Comparison of ENCODE assay signal across 8 cellular contexts in genomic region chr3:47475570-47476329, GRCh38. TPM values are rescaled to one million over a fixed set of nuclear protein-coding genes. Genes with fewer than 3 reads are reported as not detected.
DNase-seq lines count a peak whose midpoint lies in the region; ATAC-seq, FAIRE-seq and TF ChIP-seq lines count a peak whose summit lies in the region.

TSS of gene SCAP (minus strand) at chr3:47475941. CDS start at chr3:47442993, 32,948 bp downstream.

- H3K27me3 ChIP-seq in adipocyte (replicated peaks; ENCODE audit: control insufficient read depth, insufficient read depth, low read length) (no peaks in the 10 kb centered on the region), transverse colon (no peaks in the 10 kb centered on the region)

- H3K36me3 ChIP-seq in adipocyte (ENCODE audit: control insufficient read depth, insufficient read depth, low read length, severe bottlenecking) (no peaks in the 10 kb centered on the region), transverse colon (no peaks in the 10 kb centered on the region)

- in situ Hi-C loops in transverse colon (cut with MboI; ENCODE audit: low pct_ligation_motif_present in 1 of 4, low pct_unique_long_range_greater_than_20kb in 1 of 4, low sequenced_read_pairs in 3 of 4), result loop anchor here in 1 of 4 donors (5.0 kb wide), 1 partner anchor 53 kb away; no protein-coding TSS in a partner anchor

- 0 to 8% methylated on average over 8 to 45 of the region's 88 CpGs for WGBS in transverse colon (ENCODE audit: low coverage in 1 of 2), 2 donors

- DNase-seq in GM12891 (ENCODE audit: insufficient read length, low spot score) (peak; percentile 91), NCI-H1105 (lab: John Stamatoyannopoulos, UW) (peak; percentile 79), T follicular helper cell (ENCODE audit: low read depth) (peak; percentile 92), adipocyte (ENCODE audit: low read depth) (peak; percentile 91), cardiac septum (ENCODE audit: low spot score) (peak; percentile 97), pons (ENCODE audit: low spot score) (peak; percentile 80), transverse colon (peak; percentile 96)

- H3K9me3 ChIP-seq in adipocyte (ENCODE audit: control insufficient read depth, low read length) (no peaks in the 10 kb centered on the region), transverse colon (no peaks in the 10 kb centered on the region)

- FAIRE-seq in GM12891 (lab: Jason Lieb, UNC), result peak; percentile 99

- TF ChIP-seq CTCF in transverse colon (IDR thresholded peaks at IDR 0.05), result peak; percentile 91 to 98 (median 96)

- intact Hi-C loops in cardiac septum (cut with DNase I) (loop anchor here (1.0 kb wide), 1 partner anchor 52 kb away; no protein-coding TSS in a partner anchor), transverse colon (cut with DNase I; ENCODE audit: low total_unique reads) (loop anchor here (1.0 kb wide), 1 partner anchor 54 kb away; no protein-coding TSS in a partner anchor)

- peak within 1 kb of the TSS; percentile 96 for H3K9ac ChIP-seq in adipocyte (ENCODE audit: low read length)

- no peak for TF ChIP-seq EP300 in transverse colon (IDR thresholded peaks at IDR 0.05; ENCODE audit: low read depth)

- H3K4me3 ChIP-seq in adipocyte (ENCODE audit: low read length) (peak within 1 kb of the TSS; percentile 99), transverse colon (peak within 1 kb of the TSS; percentile 82 to 96 (median 87))

- H3K27ac ChIP-seq in transverse colon, result peak within 1 kb of the TSS; percentile 85 to 91 (median 90)

- H3K4me1 ChIP-seq in adipocyte (ENCODE audit: control insufficient read depth, insufficient read depth, low read length), result peaks cover 21% of the 10 kb centered on the region
- peaks cover 10 to 32% (median 21%) of the 10 kb centered on the region in 4 donors for H3K4me1 ChIP-seq in transverse colon

- peak; percentile 87 for ATAC-seq in HG02678 (IDR thresholded peaks at IDR 0.05; ENCODE audit: unreplicated experiment)

- TF ChIP-seq POLR2A in GM12891 (IDR thresholded peaks at IDR 0.05; ENCODE audit: low read depth, low read length), result no peak
- TF ChIP-seq POLR2A in transverse colon (IDR thresholded peaks at IDR 0.05), result peak; percentile 14

TF ChIP-seq in GM12891, 5 proteins besides CTCF, POLR2A, EP300 and RAD21:
- TF ChIP-seq POLR2AphosphoS5 (IDR thresholded peaks at IDR 0.05; ENCODE audit: low read depth, low read length), result no peak
- TF ChIP-seq PAX5 (IDR thresholded peaks at IDR 0.05; ENCODE audit: insufficient read depth, low read length, severe bottlenecking), result peak; percentile 26
TF ChIP-seq in GM12891: peak in this region for 1.

RNA-seq across cellular contexts. Expression of gene SCAP, which starts in this region (rescaled TPM):
- 16.6 TPM for polyA plus RNA-seq in GM12891 (2012; ENCODE audit: low read depth, missing spikeins)
- total RNA-seq in cardiac septum (37.9 TPM), transverse colon (100 to 1,000 TPM; 160 to 288 (median 198) TPM)

Comparison
In these comparisons a context has a peak if more than half of its experiments do, and no peak if none do; other contexts are left out.
1. Peak in every context shown above with its lines: DNase-seq, ATAC-seq, H3K4me3 ChIP-seq and H3K27ac ChIP-seq.